ENCODE assay signal across 8 cellular contexts in genomic region chr13:44141725-44142539, GRCh38.
DNase-seq lines count a peak whose midpoint lies in the region; ATAC-seq and TF ChIP-seq lines count a peak whose summit lies in the region.

No MANE protein-coding gene starts in this region.

- peak; percentile 100 for DNase-seq in AG20443 (ENCODE audit: low spot score)
- peak; percentile 83 for DNase-seq in NCI-H446 treated with DMSO at 0.1 percent for 48 hours (lab: John Stamatoyannopoulos, UW)
- peak; percentile 96 for DNase-seq in activated CD4-positive, alpha-beta T cell treated with anti-CD3 and anti-CD28 coated beads for 36 hours
- DNase-seq in choroid plexus epithelial cell (ENCODE audit: low read depth) = peak; percentile 96
- peak; percentile 98 for DNase-seq in kidney tubule cell (ENCODE audit: low spot score)
- peak; percentile 79 to 97 (median 89) for DNase-seq in stimulated activated CD4-positive, alpha-beta T cell treated with anti-CD3 and anti-CD28 coated beads, Interleukin-1b, Interleukin-23, amount 100 ng/mL, for 24 hours (ENCODE audit: low read depth in 4 of 4, low spot score in 1 of 4)

- POLR2A ChIA-PET in activated CD4-positive, alpha-beta T cell treated with anti-CD3 and anti-CD28 coated beads for 36 hours (lab: Charles Lee) = interaction anchor here (0.6 kb wide), 2 partner anchors 113 to 626 kb away, joined by 3 to 4 read pairs; no protein-coding TSS in a partner anchor

- peaks cover 4% of the 10 kb centered on the region for H3K27me3 Mint-ChIP-seq in activated CD4-positive, alpha-beta T cell treated with anti-CD3 and anti-CD28 coated beads for 36 hours

- intact Hi-C loops in activated CD4-positive, alpha-beta T cell treated with anti-CD3 and anti-CD28 coated beads for 36 hours (cut with DNase I, micrococcal nuclease) = loop anchor here (1.0 to 5.0 kb wide), 10 partner anchors 55 to 847 kb away; partner anchors contain the start of genes GPALPP1 (in 1 of the 2) and NUFIP1 (in 1 of the 2)

- no peaks in the 10 kb centered on the region for H3K9me3 Mint-ChIP-seq in activated CD4-positive, alpha-beta T cell treated with anti-CD3 and anti-CD28 coated beads for 36 hours (ENCODE audit: low read depth)

- H3K4me3 Mint-ChIP-seq in activated CD4-positive, alpha-beta T cell treated with anti-CD3 and anti-CD28 coated beads for 36 hours = peak overlapping the region; percentile 87

- peaks cover 15% of the 10 kb centered on the region for H3K4me1 Mint-ChIP-seq in activated CD4-positive, alpha-beta T cell treated with anti-CD3 and anti-CD28 coated beads for 36 hours

- H3K27ac Mint-ChIP-seq in activated CD4-positive, alpha-beta T cell treated with anti-CD3 and anti-CD28 coated beads for 36 hours = peak overlapping the region; percentile 90

- TF ChIP-seq CTCF in choroid plexus epithelial cell (conservative IDR thresholded peaks at IDR 0.05; ENCODE audit: low read depth, low read length) = peak; percentile 3

- CTCF ChIA-PET in activated CD4-positive, alpha-beta T cell treated with anti-CD3 and anti-CD28 coated beads for 36 hours (lab: Charles Lee) = no interaction called here

- peak overlapping the region; percentile 63 for H3K4me3 ChIP-seq in choroid plexus epithelial cell (ENCODE audit: low read depth, low read length)

- peak; percentile 100 for ATAC-seq in GM19035 (IDR thresholded peaks at IDR 0.05; ENCODE audit: unreplicated experiment)
- ATAC-seq in HG03342 (IDR thresholded peaks at IDR 0.05; ENCODE audit: unreplicated experiment) = peak; percentile 100
- peak; percentile 100 for ATAC-seq in activated CD4-positive, alpha-beta T cell treated with anti-CD3 and anti-CD28 coated beads for 36 hours

- H3K36me3 Mint-ChIP-seq in activated CD4-positive, alpha-beta T cell treated with anti-CD3 and anti-CD28 coated beads for 36 hours (ENCODE audit: low read depth) = no peaks in the 10 kb centered on the region

Comparison
In these comparisons a context has a peak if more than half of its experiments do, and no peak if none do; other contexts are left out.
1. Peak in every context shown above with its lines: DNase-seq, ATAC-seq and H3K4me3 ChIP-seq.